ENCODE assay signal across 11 cellular contexts in the genomic region with DNA sequence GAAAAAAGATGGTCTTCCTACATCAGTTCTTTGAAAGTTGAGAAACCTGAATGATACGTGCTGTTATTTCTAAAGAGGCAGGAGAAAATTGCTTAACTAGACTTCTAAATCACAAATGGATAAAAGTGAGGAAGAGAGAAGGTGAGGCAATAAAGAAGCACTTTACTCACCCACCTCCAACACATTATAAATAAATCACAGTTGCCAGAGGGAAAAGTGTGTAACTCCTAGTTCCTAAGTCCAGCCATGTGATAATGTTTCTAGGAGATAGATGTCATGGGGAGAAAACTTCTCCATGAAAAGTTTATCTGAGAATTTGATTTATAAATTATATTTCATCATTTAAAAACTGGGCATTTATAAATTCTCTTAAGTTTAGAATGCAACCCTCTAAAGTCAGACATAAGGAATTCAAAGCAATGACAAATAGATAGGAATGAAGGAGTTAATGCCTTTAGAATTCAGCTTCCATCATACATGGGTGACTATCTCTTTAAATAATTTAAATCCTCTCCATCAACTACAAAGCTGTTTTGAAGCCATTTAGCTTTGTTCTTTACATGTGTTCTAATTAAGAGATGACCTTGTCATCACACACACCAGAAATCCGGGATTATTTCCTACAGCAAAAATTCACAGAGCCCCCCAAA. TPM values are rescaled to one million over a fixed set of nuclear protein-coding genes. Genes with fewer than 3 reads are reported as not detected.
DNase-seq lines count a peak whose midpoint lies in the region; ATAC-seq and TF ChIP-seq lines count a peak whose summit lies in the region.
"Had no signal": no experiment of that assay in that cellular context is flagged by ENCODE, and none has a peak within 500 bp of the region (broad histone marks: within the 10 kb centered on the region; RNA-seq: fewer than 3 reads in every experiment).

No MANE protein-coding gene starts in this region.

- DNase-seq in left ventricle myocardium inferior (no peak), Right ventricle myocardium inferior (ENCODE audit: missing footprints) (no peak), vagina (ENCODE audit: extremely low spot score in 2 of 2) (no peak), DMS 273 (lab: John Stamatoyannopoulos, UW; ENCODE audit: unreplicated experiment) (no peak), germinal center (ENCODE audit: low spot score) (no peak)
- no peak for DNase-seq in activated naive CD4-positive, alpha-beta T cell treated with anti-CD3 and anti-CD28 coated beads, Interleukin-2, amount 50 U/mL, for 72 hours (ENCODE audit: low spot score in 2 of 2)
- DNase-seq: DMS153, NCI-H1092 treated with DMSO at 0.1 percent for 48 hours, psoas muscle had no signal

- intact Hi-C loops in left ventricle myocardium inferior (cut with micrococcal nuclease) (no loop called here), Right ventricle myocardium inferior (cut with DNase I) (no loop called here), vagina (cut with DNase I) (no loop called here)

- peaks cover 79% of the 10 kb centered on the region for H3K4me1 ChIP-seq in left ventricle myocardium inferior
- H3K4me1 ChIP-seq in vagina = peaks cover 93% of the 10 kb centered on the region

- H3K9me3 Mint-ChIP-seq in activated naive CD4-positive, alpha-beta T cell treated with anti-CD3 and anti-CD28 coated beads, Interleukin-2, amount 50 U/mL, for 72 hours = peaks cover 4 to 12% of the 10 kb centered on the region in 2 donors

- peak overlapping the region; percentile 15 for H3K4me3 ChIP-seq in left ventricle myocardium inferior
- H3K4me3 ChIP-seq in vagina = peak overlapping the region; percentile 2 to 19
- H3K4me3 ChIP-seq: psoas muscle had no signal

- peaks cover 10 to 26% of the 10 kb centered on the region in 2 donors for H3K36me3 Mint-ChIP-seq in activated naive CD4-positive, alpha-beta T cell treated with anti-CD3 and anti-CD28 coated beads, Interleukin-2, amount 50 U/mL, for 72 hours

- H3K9me3 ChIP-seq in left ventricle myocardium inferior (replicated peaks) (no peaks in the 10 kb centered on the region), vagina (no peaks in the 10 kb centered on the region)
- H3K9me3 ChIP-seq: psoas muscle had no signal

- ATAC-seq in Right ventricle myocardium inferior (no peak), GM18909 (IDR thresholded peaks at IDR 0.05; ENCODE audit: poor library complexity, unreplicated experiment) (no peak)
- ATAC-seq in activated naive CD4-positive, alpha-beta T cell treated with anti-CD3 and anti-CD28 coated beads, Interleukin-2, amount 50 U/mL, for 72 hours = no peak
- ATAC-seq: psoas muscle had no signal

- TF ChIP-seq CTCF in left ventricle myocardium inferior (IDR thresholded peaks at IDR 0.05; ENCODE audit: borderline replicate concordance) (no peak), vagina (IDR thresholded peaks at IDR 0.05) (no peak)

- H3K27me3 ChIP-seq in left ventricle myocardium inferior (ENCODE audit: low read depth) (no peaks in the 10 kb centered on the region), layer of hippocampus (ENCODE audit: control insufficient read depth, insufficient read depth, low read length) (no peaks in the 10 kb centered on the region), vagina (no peaks in the 10 kb centered on the region)

- H3K27ac Mint-ChIP-seq in activated naive CD4-positive, alpha-beta T cell treated with anti-CD3 and anti-CD28 coated beads, Interleukin-2, amount 50 U/mL, for 72 hours = peak overlapping the region; percentile 29 to 85

- H3K27ac ChIP-seq in left ventricle myocardium inferior (replicated peaks) = peak overlapping the region; percentile 49
- peak overlapping the region; percentile 60 for H3K27ac ChIP-seq in layer of hippocampus (ENCODE audit: low read depth, low read length)
- H3K27ac ChIP-seq in vagina = peak overlapping the region; percentile 27

- no peak for TF ChIP-seq POLR2A in vagina (IDR thresholded peaks at IDR 0.05)

- H3K36me3 ChIP-seq in left ventricle myocardium inferior (no peaks in the 10 kb centered on the region), vagina (no peaks in the 10 kb centered on the region)

RNA-seq across cellular contexts. Expression of a gene that starts 60.0 kb away (rescaled TPM):
- total RNA-seq in left ventricle myocardium inferior = 16.8 TPM
- 16.0 TPM for total RNA-seq in Right ventricle myocardium inferior
- total RNA-seq in activated naive CD4-positive, alpha-beta T cell treated with anti-CD3 and anti-CD28 coated beads, Interleukin-2, amount 50 U/mL, for 72 hours = 10 to 100 TPM in 1 of 2 donors, 1 to 10 TPM in 1; 7.6 to 11.3 TPM
- total RNA-seq in vagina = 30.9 TPM
